ENCODE assay signal across 27 cellular contexts in the genomic region with DNA sequence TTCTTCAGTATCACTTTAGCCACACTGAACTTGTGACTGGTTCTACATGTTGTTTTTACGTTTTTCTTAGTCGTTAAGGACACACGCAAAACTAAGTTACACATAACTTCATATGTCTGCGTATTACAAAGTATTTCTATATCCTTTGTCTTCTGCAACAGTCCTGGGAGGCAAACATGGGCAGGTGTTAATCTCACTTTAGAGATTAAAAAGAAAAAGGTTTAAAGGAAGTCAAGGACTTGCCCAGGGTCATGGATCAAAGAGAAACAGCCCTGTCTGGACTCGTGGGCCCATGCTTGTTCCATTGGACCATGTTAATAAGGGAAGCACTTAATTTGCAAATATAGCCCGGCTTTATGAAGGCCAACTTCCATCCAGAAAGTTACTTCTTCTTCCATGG.
DNase-seq lines count a peak whose midpoint lies in the region; ATAC-seq, FAIRE-seq and TF ChIP-seq lines count a peak whose summit lies in the region.
"Had no signal": no experiment of that assay in that cellular context is flagged by ENCODE, and none has a peak within 500 bp of the region (broad histone marks: within the 10 kb centered on the region; RNA-seq: fewer than 3 reads in every experiment).

No MANE protein-coding gene starts in this region.

- no peak overlapping the region for H2AFZ ChIP-seq in HepG2 (ENCODE audit: low read length)

- intact Hi-C loops in HepG2 (cut with micrococcal nuclease; ENCODE audit: unreplicated experiment) (no loop called here), right lobe of liver (cut with DNase I) (no loop called here), body of pancreas (cut with DNase I) (no loop called here)

- TF ChIP-seq CTCF in HepG2 (CRISPR knock-in tag; IDR thresholded peaks at IDR 0.05) (no peak), right lobe of liver (IDR thresholded peaks at IDR 0.05) (no peak), body of pancreas (IDR thresholded peaks at IDR 0.05) (no peak)

- H3K27ac ChIP-seq in HepG2 (ENCODE audit: extremely low read length, insufficient read depth, low read length) = no peak overlapping the region
- H3K27ac ChIP-seq in right lobe of liver = no peak overlapping the region
- peak overlapping the region in 2 of 4 donors; percentile 3 to 28 for H3K27ac ChIP-seq in body of pancreas
- H3K27ac ChIP-seq: BLaER1 had no signal

- H3K9me3 Mint-ChIP-seq in natural killer cell treated with Interleukin-12 subunit alpha and Interleukin-12 subunit beta and Interleukin-15 and Interleukin-18, amount 100 ng/mL, for 72 hours = no peaks in the 10 kb centered on the region
- H3K9me3 Mint-ChIP-seq: CD14-positive monocyte; CD4-positive, alpha-beta memory T cell; CD4-positive, CD25-positive, alpha-beta regulatory T cell; CD8-positive, alpha-beta memory T cell had no signal

- H3K36me3 ChIP-seq in HepG2 (replicated peaks in 1 of 2; ENCODE audit: control insufficient read depth in 1 of 2, insufficient read depth in 2 of 2, low read length in 2 of 2) = no peaks in the 10 kb centered on the region
- H3K36me3 ChIP-seq in right lobe of liver = no peaks in the 10 kb centered on the region
- H3K36me3 ChIP-seq in body of pancreas (replicated peaks in 1 of 2; ENCODE audit: insufficient read depth in 1 of 2, low read depth in 2 of 2) = no peaks in the 10 kb centered on the region
- H3K36me3 ChIP-seq: BE2C, BLaER1 had no signal

- H3K4me1 Mint-ChIP-seq in natural killer cell treated with Interleukin-12 subunit alpha and Interleukin-12 subunit beta and Interleukin-15 and Interleukin-18, amount 100 ng/mL, for 72 hours (ENCODE audit: low read depth in 2 of 2) = peaks cover 18 to 21% of the 10 kb centered on the region in 2 donors

- CTCF ChIA-PET in HepG2 (lab: Yijun Ruan, JAX; ENCODE audit: low intra/inter-chr PET ratio, low total read pairs) = no interaction called here

- H3K9ac ChIP-seq in HepG2 (ENCODE audit: insufficient read depth, low read depth, low read length) = no peak overlapping the region
- H3K9ac ChIP-seq: BLaER1 had no signal

- no peak overlapping the region for H3K4me2 ChIP-seq in HepG2 (ENCODE audit: low read depth, low read length)
- H3K4me2 ChIP-seq: BLaER1 had no signal

- H4K20me1 ChIP-seq in HepG2 (ENCODE audit: insufficient read depth, low read length) = no peaks in the 10 kb centered on the region
- H4K20me1 ChIP-seq: BLaER1 had no signal

- no peaks in the 10 kb centered on the region for H3K27me3 ChIP-seq in HepG2 (ENCODE audit: control insufficient read depth in 1 of 2, insufficient read depth in 2 of 2, low read length in 2 of 2)
- no peaks in the 10 kb centered on the region for H3K27me3 ChIP-seq in right lobe of liver
- H3K27me3 ChIP-seq in body of pancreas = no peaks in the 10 kb centered on the region
- H3K27me3 ChIP-seq: BE2C, BLaER1 had no signal

- no peak for TF ChIP-seq EP300 in HepG2 (IDR thresholded peaks at IDR 0.05; ENCODE audit: low read depth in 2 of 2, low read length in 2 of 2)
- TF ChIP-seq EP300 in HepG2 (CRISPR knock-in tag; IDR thresholded peaks at IDR 0.05; ENCODE audit: borderline replicate concordance) = no peak

- no peaks in the 10 kb centered on the region for H3K36me3 Mint-ChIP-seq in natural killer cell treated with Interleukin-12 subunit alpha and Interleukin-12 subunit beta and Interleukin-15 and Interleukin-18, amount 100 ng/mL, for 72 hours
- H3K36me3 Mint-ChIP-seq: CD14-positive monocyte; CD4-positive, alpha-beta memory T cell; CD4-positive, CD25-positive, alpha-beta regulatory T cell had no signal

- TF ChIP-seq POLR2A in HepG2 (IDR thresholded peaks at IDR 0.05; ENCODE audit: insufficient read depth in 1 of 2, low read depth in 2 of 2, low read length in 2 of 2) (no peak), right lobe of liver (IDR thresholded peaks at IDR 0.05) (no peak), body of pancreas (IDR thresholded peaks at IDR 0.05) (no peak)

- POLR2A ChIA-PET in HepG2 (lab: Yijun Ruan, JAX) = no interaction called here

- H3K27ac Mint-ChIP-seq in natural killer cell treated with Interleukin-12 subunit alpha and Interleukin-12 subunit beta and Interleukin-15 and Interleukin-18, amount 100 ng/mL, for 72 hours = no peak overlapping the region
- H3K27ac Mint-ChIP-seq: CD14-positive monocyte had no signal

- in situ Hi-C loops in HepG2 (cut with HindIII; ENCODE audit: extremely low pct_ligation_motif_present, low pct_unique_long_range_greater_than_20kb) = no loop called here

- no TSS peak for BruUV-seq in HepG2 (replicated peaks; lab: Mats Ljungman, UMichigan)

- ATAC-seq in HepG2 (no peak), right lobe of liver (no peak), body of pancreas (peak; percentile 54)
- no peak for ATAC-seq in natural killer cell treated with Interleukin-12 subunit alpha and Interleukin-12 subunit beta and Interleukin-15 and Interleukin-18, amount 100 ng/mL, for 72 hours
- ATAC-seq: GM12878 had no signal

- no peak overlapping the region for H3K4me3 Mint-ChIP-seq in natural killer cell treated with Interleukin-12 subunit alpha and Interleukin-12 subunit beta and Interleukin-15 and Interleukin-18, amount 100 ng/mL, for 72 hours
- H3K4me3 Mint-ChIP-seq: CD14-positive monocyte; CD4-positive, alpha-beta memory T cell; CD4-positive, CD25-positive, alpha-beta regulatory T cell; CD8-positive, alpha-beta memory T cell had no signal

- FAIRE-seq in HepG2 (lab: Jason Lieb, UNC) = no peak
- FAIRE-seq: A204.1, GM12878, GM12892, GM18507, GM19239 had no signal

- no peaks in the 10 kb centered on the region for H3K79me2 ChIP-seq in HepG2 (ENCODE audit: insufficient read depth, low read length)

- H3K9me3 ChIP-seq in HepG2 (ENCODE audit: low read length) (no peaks in the 10 kb centered on the region), right lobe of liver (no peaks in the 10 kb centered on the region), body of pancreas (no peaks in the 10 kb centered on the region)
- H3K9me3 ChIP-seq: BE2C had no signal

- TF ChIP-seq RAD21 in HepG2 (CRISPR knock-in tag; IDR thresholded peaks at IDR 0.05) = no peak

- H3K4me3 ChIP-seq in HepG2 (replicated peaks in 1 of 3; ENCODE audit: insufficient read depth in 1 of 3, low read depth in 2 of 3, low read length in 3 of 3) = no peak overlapping the region
- no peak overlapping the region for H3K4me3 ChIP-seq in right lobe of liver
- no peak overlapping the region for H3K4me3 ChIP-seq in body of pancreas
- H3K4me3 ChIP-seq: BLaER1, GM12878 had no signal

- peaks cover 82% of the 10 kb centered on the region for H3K4me1 ChIP-seq in HepG2 (ENCODE audit: insufficient read depth, low read length)
- H3K4me1 ChIP-seq in right lobe of liver = peaks cover 0 to 12% (median 5%) of the 10 kb centered on the region in 4 donors
- H3K4me1 ChIP-seq in body of pancreas = peaks cover 62% of the 10 kb centered on the region
- H3K4me1 ChIP-seq: BE2C had no signal

- WGBS in HepG2 (ENCODE audit: low lambda C conversion rate) = 69% methylated on average over 6 of the region's 6 CpGs
- 90% methylated on average over 6 of the region's 6 CpGs for WGBS in right lobe of liver (ENCODE audit: insufficient coverage, low coverage, low lambda C conversion rate, missing lambda C conversion rate)
- 37 to 52% methylated on average over 6 of the region's 6 CpGs for WGBS in body of pancreas, 2 donors

- peaks cover 0 to 7% of the 10 kb centered on the region in 2 donors for H3K27me3 Mint-ChIP-seq in natural killer cell treated with Interleukin-12 subunit alpha and Interleukin-12 subunit beta and Interleukin-15 and Interleukin-18, amount 100 ng/mL, for 72 hours
- H3K27me3 Mint-ChIP-seq: CD4-positive, alpha-beta memory T cell; CD4-positive, CD25-positive, alpha-beta regulatory T cell; CD8-positive, alpha-beta memory T cell had no signal

- DNase-seq in HepG2 (ENCODE audit: low spot score) = no peak
- DNase-seq in right lobe of liver = no peak
- peak in 2 of 4 donors; percentile 42 to 52 for DNase-seq in body of pancreas
- DNase-seq in hepatic stellate cell (ENCODE audit: low spot score) = no peak
- DNase-seq in natural killer cell treated with Interleukin-12 subunit alpha and Interleukin-12 subunit beta and Interleukin-15 and Interleukin-18, amount 100 ng/mL, for 72 hours (ENCODE audit: low spot score) = no peak
- DNase-seq: 8988T; ACHN; BE2C; C1 segment of cervical spinal cord; CD4-positive, alpha-beta memory T cell; CD4-positive, CD25-positive, alpha-beta regulatory T cell; CD8-positive, alpha-beta memory T cell; COR-L47; DMS 273 treated with DMSO at 0.1 percent for 48 hours; DMS153; DMS53; DMS79; DND-41; EL; GDM1 had no signal

TF ChIP-seq in HepG2, 621 proteins besides CTCF, POLR2A, EP300 and RAD21 (continues in another document):
- TF ChIP-seq, protein P1, sequence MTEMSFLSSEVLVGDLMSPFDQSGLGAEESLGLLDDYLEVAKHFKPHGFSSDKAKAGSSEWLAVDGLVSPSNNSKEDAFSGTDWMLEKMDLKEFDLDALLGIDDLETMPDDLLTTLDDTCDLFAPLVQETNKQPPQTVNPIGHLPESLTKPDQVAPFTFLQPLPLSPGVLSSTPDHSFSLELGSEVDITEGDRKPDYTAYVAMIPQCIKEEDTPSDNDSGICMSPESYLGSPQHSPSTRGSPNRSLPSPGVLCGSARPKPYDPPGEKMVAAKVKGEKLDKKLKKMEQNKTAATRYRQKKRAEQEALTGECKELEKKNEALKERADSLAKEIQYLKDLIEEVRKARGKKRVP (CRISPR knock-in tag; IDR thresholded peaks at IDR 0.05) = no peak
- TF ChIP-seq PITX1 (CRISPR knock-in tag; IDR thresholded peaks at IDR 0.05) (no peak), SOX13 (IDR thresholded peaks at IDR 0.05) (no peak), SOX13 (CRISPR knock-in tag; conservative IDR thresholded peaks at IDR 0.05 in 1 of 2, IDR thresholded peaks at IDR 0.05 in 1 of 2) (peak in 1 of 2 experiments; percentile 71; a peak in 2 of 4 replicates), POGZ (CRISPR knock-in tag; IDR thresholded peaks at IDR 0.05) (0 out of 2 replicates have a peak, but pooled peaks have one; percentile 14), ZZZ3 (CRISPR knock-in tag; IDR thresholded peaks at IDR 0.05; ENCODE audit: borderline replicate concordance) (no peak), HDAC2 (CRISPR knock-in tag; IDR thresholded peaks at IDR 0.05) (0 out of 2 replicates have a peak, but pooled peaks have one; percentile 20), JUND (CRISPR knock-in tag; IDR thresholded peaks at IDR 0.05) (no peak), TCF7 (IDR thresholded peaks at IDR 0.05; ENCODE audit: low read depth) (peak; percentile 47), MEIS2 (CRISPR knock-in tag; IDR thresholded peaks at IDR 0.05) (no peak), GATAD2A (CRISPR knock-in tag; IDR thresholded peaks at IDR 0.05) (peak; percentile 9; the same call in 1 of the 2 replicates), SOX6 (IDR thresholded peaks at IDR 0.05) (no peak), SOX6 (CRISPR knock-in tag; IDR thresholded peaks at IDR 0.05) (peak; percentile 49; the same call in 1 of the 2 replicates), NR2F6 (IDR thresholded peaks at IDR 0.05) (peak; percentile 38; the same call in 1 of the 2 replicates), NR2F6 (CRISPR knock-in tag; IDR thresholded peaks at IDR 0.05) (no peak)
